ENCODE assay signal across 13 cellular contexts in genomic region chr10:70035531-70035930, GRCh38. TPM values are rescaled to one million over a fixed set of nuclear protein-coding genes. Genes with fewer than 3 reads are reported as not detected.
DNase-seq lines count a peak whose midpoint lies in the region; ATAC-seq and TF ChIP-seq lines count a peak whose summit lies in the region.
"Had no signal": no experiment of that assay in that cellular context is flagged by ENCODE, and none has a peak within 500 bp of the region (broad histone marks: within the 10 kb centered on the region; RNA-seq: fewer than 3 reads in every experiment).

No MANE protein-coding gene starts in this region.

- 80% methylated on average over 1 of the region's 1 CpG for WGBS in right lobe of liver (ENCODE audit: insufficient coverage, low coverage, low lambda C conversion rate, missing lambda C conversion rate)

- no peak for TF ChIP-seq CTCF in right lobe of liver (IDR thresholded peaks at IDR 0.05)

- in situ Hi-C loops in G401 (cut with HindIII; ENCODE audit: low sequenced_read_pairs) = no loop called here

- peaks cover 0 to 8% (median 2%) of the 10 kb centered on the region in 4 donors for H3K9me3 ChIP-seq in right lobe of liver

- no peak overlapping the region for H3K4me3 ChIP-seq in right lobe of liver
- H3K4me3 ChIP-seq: GM12878 had no signal

- H3K36me3 ChIP-seq in right lobe of liver = no peaks in the 10 kb centered on the region

- intact Hi-C loops in cardiac septum (cut with DNase I) = no loop called here
- intact Hi-C loops in right lobe of liver (cut with DNase I) = no loop called here

- H3K27me3 ChIP-seq in right lobe of liver = no peaks in the 10 kb centered on the region

- ATAC-seq in right lobe of liver = no peak
- ATAC-seq: GM12878, HCT116 had no signal

- no peaks in the 10 kb centered on the region for H3K4me1 ChIP-seq in right lobe of liver

- H3K27ac ChIP-seq in right lobe of liver = no peak overlapping the region

- no peak for TF ChIP-seq POLR2A in right lobe of liver (IDR thresholded peaks at IDR 0.05)

- DNase-seq in NCI-H1694 (lab: John Stamatoyannopoulos, UW) (peak; percentile 9), NCI-H1694 treated with DMSO at 0.1 percent for 48 hours (lab: John Stamatoyannopoulos, UW) (no peak), G401 (ENCODE audit: low spot score) (peak; percentile 66), cerebellum (ENCODE audit: low spot score) (peak; percentile 65), cardiac septum (ENCODE audit: low spot score) (no peak), right lobe of liver (no peak)
- no peak for DNase-seq in activated effector memory CD4-positive, alpha-beta T cell treated with Interleukin-2 at 50 U/mL for 16 hours
- DNase-seq: CD4-positive, alpha-beta T cell; IMR-90; KG1 had no signal

RNA-seq across cellular contexts. Expression of gene MACROH2A2, which starts 17.1 kb away (rescaled TPM):
- total RNA-seq in G401 (2014; rRNA removed; shearing (Covaris generic)) = 83.1 and 100 TPM in 2 replicates
- total RNA-seq in cerebellum (44.8 TPM), cardiac septum (15.3 TPM), right lobe of liver (10 to 100 TPM in 2 of 6 experiments, 1 to 10 TPM in 4; 2.0 to 12.1 (median 5.0) TPM)
- total RNA-seq: B cell, GM12878 had no signal

Comparison
In these comparisons a context has a peak if more than half of its experiments do, and no peak if none do; other contexts are left out.
1. DNase-seq: peak in NCI-H1694 (single experiment), G401 (single experiment) and cerebellum (single experiment); none in NCI-H1694 treated with DMSO at 0.1 percent for 48 hours (single experiment), cardiac septum (single experiment), activated effector memory CD4-positive, alpha-beta T cell treated with Interleukin-2 at 50 U/mL for 16 hours (single experiment) and right lobe of liver (0 of 3).